1 cellular context compared by ENCODE assay signal in genomic region chr1:225752245-225752644, GRCh38.
TF ChIP-seq lines count a peak whose summit lies in the region.

No MANE protein-coding gene starts in this region.

TF ChIP-seq in GM12878, 131 proteins besides CTCF, POLR2A, EP300 and RAD21 (continued from another document):
- TF ChIP-seq E2F8 (IDR thresholded peaks at IDR 0.05; ENCODE audit: low read depth, partially characterized antibody) (no peak), BRCA1 (IDR thresholded peaks at IDR 0.05; ENCODE audit: low read depth, low read length) (no peak), SPI1 (IDR thresholded peaks at IDR 0.05; ENCODE audit: borderline replicate concordance, insufficient read depth, low read depth, low read length) (no peak), BMI1 (IDR thresholded peaks at IDR 0.05; ENCODE audit: borderline replicate concordance) (no peak), RFX5 (IDR thresholded peaks at IDR 0.05; ENCODE audit: low read depth, low read length) (no peak), GATAD2B (conservative IDR thresholded peaks at IDR 0.05; ENCODE audit: low read depth) (no peak), NFIC (IDR thresholded peaks at IDR 0.05; ENCODE audit: low read depth, low read length) (no peak), IRF3 (IDR thresholded peaks at IDR 0.05) (no peak), RCOR1 (conservative IDR thresholded peaks at IDR 0.05; ENCODE audit: low read depth, low read length) (no peak)
